In the genomic region with DNA sequence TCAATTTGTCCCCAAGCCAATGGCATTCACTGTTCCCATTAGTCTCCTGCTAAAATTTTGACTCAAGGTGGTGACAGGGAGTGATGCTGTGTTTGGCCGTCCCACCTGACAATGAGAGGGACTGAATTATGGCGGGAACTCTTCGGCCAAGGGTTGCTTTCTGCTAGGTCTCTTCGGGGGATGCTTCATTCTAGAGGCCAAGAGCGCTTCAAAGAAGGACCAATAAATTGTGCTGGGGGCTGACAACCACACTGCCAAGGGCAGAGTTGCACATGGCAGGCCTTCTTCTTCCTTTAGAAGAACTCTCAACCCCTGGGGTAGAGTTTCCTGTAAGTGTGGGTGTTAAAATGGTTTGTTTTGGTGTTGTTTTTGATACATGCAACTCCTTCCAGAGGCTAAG, we compare ENCODE assay signal across 13 cellular contexts.
DNase-seq lines count a peak whose midpoint lies in the region; ATAC-seq and TF ChIP-seq lines count a peak whose summit lies in the region.
"Had no signal": no experiment of that assay in that cellular context is flagged by ENCODE, and none has a peak within 500 bp of the region (broad histone marks: within the 10 kb centered on the region; RNA-seq: fewer than 3 reads in every experiment).

No MANE protein-coding gene starts in this region.

- ATAC-seq in GM21423 (IDR thresholded peaks at IDR 0.05; ENCODE audit: unreplicated experiment) (no peak), omental fat pad (ENCODE audit: low FRiP score) (no peak)
- ATAC-seq: CD8-positive, alpha-beta T cell had no signal

- H2AFZ ChIP-seq in Karpas-422 (ENCODE audit: low read length) = no peak overlapping the region

- H3K4me3 ChIP-seq in Karpas-422 (ENCODE audit: low read length) (no peak overlapping the region), esophagus (ENCODE audit: low read depth in 1 of 2, low read length in 2 of 2) (no peak overlapping the region), right atrium auricular region (no peak overlapping the region), skeletal muscle tissue (ENCODE audit: low read length in 3 of 3) (no peak overlapping the region)
- H3K4me3 ChIP-seq: BLaER1 had no signal

- H3K4me1 ChIP-seq in Karpas-422 (ENCODE audit: low read length) (peaks cover 37% of the 10 kb centered on the region), esophagus (ENCODE audit: control insufficient read depth in 2 of 2, insufficient read depth in 2 of 2, low read length in 1 of 2) (peaks cover 0 to 11% of the 10 kb centered on the region in 2 donors), right atrium auricular region (peaks cover 0 to 5% of the 10 kb centered on the region in 2 donors), skeletal muscle tissue (ENCODE audit: control insufficient read depth in 3 of 3, insufficient read depth in 3 of 3, low read length in 3 of 3) (peaks cover 19 to 26% (median 24%) of the 10 kb centered on the region in 3 donors)
- H3K4me1 ChIP-seq: BLaER1 had no signal

- no peaks in the 10 kb centered on the region for H4K20me1 ChIP-seq in Karpas-422 (ENCODE audit: insufficient read depth, low read depth, low read length)
- H4K20me1 ChIP-seq: BLaER1 had no signal

- H3K27me3 ChIP-seq in Karpas-422 (ENCODE audit: low read length) (no peaks in the 10 kb centered on the region), esophagus (ENCODE audit: control insufficient read depth in 1 of 2, insufficient read depth in 2 of 2, low read length in 2 of 2) (no peaks in the 10 kb centered on the region), right atrium auricular region (no peaks in the 10 kb centered on the region), skeletal muscle tissue (ENCODE audit: control insufficient read depth in 3 of 3, insufficient read depth in 3 of 3, low read length in 3 of 3) (no peaks in the 10 kb centered on the region)
- H3K27me3 ChIP-seq: BLaER1 had no signal

- H3K9me3 ChIP-seq in Karpas-422 (ENCODE audit: low read length) (no peaks in the 10 kb centered on the region), esophagus (ENCODE audit: control insufficient read depth in 2 of 2, insufficient read depth in 1 of 2, low read depth in 1 of 2, low read length in 1 of 2) (no peaks in the 10 kb centered on the region), right atrium auricular region (no peaks in the 10 kb centered on the region), skeletal muscle tissue (ENCODE audit: control insufficient read depth in 3 of 3, low read length in 3 of 3) (no peaks in the 10 kb centered on the region)
- H3K9me3 ChIP-seq: BLaER1 had no signal

- no peaks in the 10 kb centered on the region for H3K79me2 ChIP-seq in Karpas-422 (ENCODE audit: low read length)

- WGBS in esophagus, 2 donors = 81 to 91% methylated on average over 5 of the region's 5 CpGs

- H3K36me3 ChIP-seq in Karpas-422 (ENCODE audit: insufficient read depth, low read length) (no peaks in the 10 kb centered on the region), esophagus (ENCODE audit: control insufficient read depth in 2 of 2, insufficient read depth in 2 of 2, low read length in 1 of 2) (no peaks in the 10 kb centered on the region), right atrium auricular region (no peaks in the 10 kb centered on the region), skeletal muscle tissue (ENCODE audit: control insufficient read depth in 3 of 3, insufficient read depth in 3 of 3, low read length in 3 of 3) (no peaks in the 10 kb centered on the region)
- H3K36me3 ChIP-seq: BLaER1 had no signal

- H3K27ac ChIP-seq in Karpas-422 (ENCODE audit: low read length) (peak overlapping the region; percentile 88), esophagus (ENCODE audit: low read depth in 2 of 2, low read length in 1 of 2) (peak overlapping the region; percentile 11 to 47), right atrium auricular region (peak overlapping the region; percentile 20 to 65), skeletal muscle tissue (ENCODE audit: low read depth, low read length) (peak overlapping the region; percentile 64)
- H3K27ac ChIP-seq: BLaER1 had no signal

- DNase-seq in Karpas-422 (no peak), right atrium auricular region (ENCODE audit: low spot score) (no peak), NCI-H510A (lab: John Stamatoyannopoulos, UW) (no peak), omental fat pad (ENCODE audit: low spot score) (no peak), SIG-M5 treated with dmso at 0.1 percent for 504 hours (lab: John Stamatoyannopoulos, UW; ENCODE audit: unreplicated experiment) (no peak)
- DNase-seq: CD8-positive, alpha-beta T cell; H7; NCI-H187 treated with DMSO at 0.1 percent for 48 hours; NK-92 treated with Interleukin-12 subunit alpha and Interleukin-12 subunit beta, amount 100 ng/mL, for 24 hours had no signal

- no peak overlapping the region for H3K4me2 ChIP-seq in Karpas-422 (ENCODE audit: low read depth, low read length, poor library complexity, severe bottlenecking)
- H3K4me2 ChIP-seq: BLaER1 had no signal

- H3K9ac ChIP-seq in Karpas-422 (ENCODE audit: low read length) = peak overlapping the region; percentile 46
- H3K9ac ChIP-seq in skeletal muscle tissue (ENCODE audit: low read depth in 1 of 3, low read length in 3 of 3) = no peak overlapping the region
- H3K9ac ChIP-seq: BLaER1 had no signal

- no peaks in the 10 kb centered on the region for H3K9me2 ChIP-seq in Karpas-422 (replicated peaks; ENCODE audit: insufficient read depth, low read length)

- TF ChIP-seq CTCF in right atrium auricular region (IDR thresholded peaks at IDR 0.05) = no peak
- TF ChIP-seq CTCF in omental fat pad (IDR thresholded peaks at IDR 0.05) = no peak

Comparison
In these comparisons a context has a peak if more than half of its experiments do, and no peak if none do; other contexts are left out.
1. H3K27ac ChIP-seq: peak in every context shown above with its lines; median percentile 88 in Karpas-422; 64 in skeletal muscle tissue; 42 in right atrium auricular region; 29 in esophagus.